25 cellular contexts compared by ENCODE assay signal in the genomic region with DNA sequence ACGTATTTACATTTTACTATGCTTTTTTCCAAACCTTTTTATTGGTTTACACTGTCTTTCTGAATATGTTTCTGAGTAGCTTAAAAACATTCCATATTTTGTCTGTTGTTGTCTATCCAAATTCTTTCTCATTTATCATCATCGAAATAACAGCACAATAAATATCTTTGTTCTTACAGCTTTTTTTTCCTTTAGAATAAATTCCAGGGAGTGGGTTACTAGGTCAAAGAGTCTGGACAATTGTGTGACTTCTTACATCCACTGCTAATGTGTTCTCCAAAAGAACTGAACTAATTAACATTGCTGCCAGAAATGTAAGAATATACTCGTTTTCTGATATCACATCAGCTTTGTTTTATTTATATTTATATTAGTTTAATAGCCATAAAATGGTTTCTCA. TPM values are rescaled to one million over a fixed set of nuclear protein-coding genes. Genes with fewer than 3 reads are reported as not detected.
DNase-seq lines count a peak whose midpoint lies in the region; ATAC-seq lines count a peak whose summit lies in the region.
"Had no signal": no experiment of that assay in that cellular context is flagged by ENCODE, and none has a peak within 500 bp of the region (broad histone marks: within the 10 kb centered on the region; RNA-seq: fewer than 3 reads in every experiment).

No MANE protein-coding gene starts in this region.

- H3K9me3 Mint-ChIP-seq in activated naive CD4-positive, alpha-beta T cell treated with anti-CD3 and anti-CD28 coated beads, Interleukin-2, amount 50 U/mL, for 24 hours = no peaks in the 10 kb centered on the region
- peaks cover 3% of the 10 kb centered on the region for H3K9me3 Mint-ChIP-seq in activated naive CD8-positive, alpha-beta T cell treated with anti-CD3 and anti-CD28 coated beads for 36 hours
- peaks cover 0 to 4% (median 0%) of the 10 kb centered on the region in 7 donors for H3K9me3 Mint-ChIP-seq in naive B cell
- H3K9me3 Mint-ChIP-seq: mesothelial cell of epicardium, neural crest cell had no signal

- H3K27ac Mint-ChIP-seq in activated naive CD4-positive, alpha-beta T cell treated with anti-CD3 and anti-CD28 coated beads, Interleukin-2, amount 50 U/mL, for 24 hours = peak overlapping the region; percentile 95
- peak overlapping the region; percentile 81 for H3K27ac Mint-ChIP-seq in activated naive CD8-positive, alpha-beta T cell treated with anti-CD3 and anti-CD28 coated beads for 36 hours
- H3K27ac Mint-ChIP-seq in naive B cell = peak overlapping the region; percentile 12 to 95 (median 62)
- H3K27ac Mint-ChIP-seq: mesothelial cell of epicardium had no signal

- H3K4me1 Mint-ChIP-seq in activated naive CD4-positive, alpha-beta T cell treated with anti-CD3 and anti-CD28 coated beads, Interleukin-2, amount 50 U/mL, for 24 hours = peaks cover 95% of the 10 kb centered on the region
- H3K4me1 Mint-ChIP-seq in activated naive CD8-positive, alpha-beta T cell treated with anti-CD3 and anti-CD28 coated beads for 36 hours = peaks cover 80% of the 10 kb centered on the region
- H3K4me1 Mint-ChIP-seq in naive B cell = peaks cover 59 to 74% (median 72%) of the 10 kb centered on the region in 3 donors

- ATAC-seq in naive B cell (ENCODE audit: low read depth in 2 of 2) (no peak), HG03565 (IDR thresholded peaks at IDR 0.05; ENCODE audit: unreplicated experiment) (no peak)
- ATAC-seq: gastroesophageal sphincter, left ventricle myocardium superior had no signal

- no peak for DNase-seq in activated naive CD4-positive, alpha-beta T cell treated with Interleukin-2 at 50 U/mL for 16 hours
- DNase-seq in activated naive CD8-positive, alpha-beta T cell treated with anti-CD3 and anti-CD28 coated beads for 36 hours = no peak
- DNase-seq in naive B cell (no peak), NCI-H2227 treated with DMSO at 0.1 percent for 48 hours (lab: John Stamatoyannopoulos, UW) (no peak), NCI-H446 treated with DMSO at 0.1 percent for 48 hours (lab: John Stamatoyannopoulos, UW) (no peak), NCI-H1417 treated with DMSO at 0.1 percent for 48 hours (lab: John Stamatoyannopoulos, UW) (no peak)
- DNase-seq: ACHN; activated CD4-positive, alpha-beta T cell treated with anti-CD3 and anti-CD28 coated beads, Interleukin-2, amount 50 U/mL, for 1 hour; activated CD8-positive, alpha-beta memory T cell treated with anti-CD3 and anti-CD28 coated beads, Interleukin-2, amount 50 U/mL, for 4 hours; activated effector memory CD4-positive, alpha-beta T cell treated with anti-CD3 and anti-CD28 coated beads, Interleukin-2, amount 50 U/mL, for 16 hours; EL; H7; hypothalamus; Karpas-422; left ventricle myocardium superior; NCI-H187; NCI-H748 treated with DMSO at 0.1 percent for 48 hours; sigmoid colon; stimulated activated CD8-positive, alpha-beta memory T cell treated with anti-CD3 and anti-CD28 coated beads, Interleukin-4, amount 100 ng/mL, for 48 hours; T-helper 2 cell had no signal

- H3K36me3 Mint-ChIP-seq in activated naive CD4-positive, alpha-beta T cell treated with anti-CD3 and anti-CD28 coated beads, Interleukin-2, amount 50 U/mL, for 24 hours = peaks cover 1% of the 10 kb centered on the region
- peaks cover 48% of the 10 kb centered on the region for H3K36me3 Mint-ChIP-seq in activated naive CD8-positive, alpha-beta T cell treated with anti-CD3 and anti-CD28 coated beads for 36 hours
- H3K36me3 Mint-ChIP-seq in naive B cell = peaks cover 10 to 24% of the 10 kb centered on the region in 2 donors
- H3K36me3 Mint-ChIP-seq: mesothelial cell of epicardium had no signal

- no peak overlapping the region for H3K4me3 Mint-ChIP-seq in activated naive CD4-positive, alpha-beta T cell treated with anti-CD3 and anti-CD28 coated beads, Interleukin-2, amount 50 U/mL, for 24 hours
- H3K4me3 Mint-ChIP-seq in activated naive CD8-positive, alpha-beta T cell treated with anti-CD3 and anti-CD28 coated beads for 36 hours = no peak overlapping the region
- H3K4me3 Mint-ChIP-seq in naive B cell = no peak overlapping the region
- H3K4me3 Mint-ChIP-seq: mesothelial cell of epicardium, neural crest cell had no signal

- no peaks in the 10 kb centered on the region for H3K27me3 Mint-ChIP-seq in activated naive CD4-positive, alpha-beta T cell treated with anti-CD3 and anti-CD28 coated beads, Interleukin-2, amount 50 U/mL, for 24 hours
- no peaks in the 10 kb centered on the region for H3K27me3 Mint-ChIP-seq in activated naive CD8-positive, alpha-beta T cell treated with anti-CD3 and anti-CD28 coated beads for 36 hours
- no peaks in the 10 kb centered on the region for H3K27me3 Mint-ChIP-seq in naive B cell

RNA-seq across cellular contexts. Expression of a gene that starts 59.4 kb away (rescaled TPM):
- total RNA-seq in activated naive CD8-positive, alpha-beta T cell treated with anti-CD3 and anti-CD28 coated beads for 36 hours = 100 to 1,000 TPM; 118 to 121 TPM
- 100 to 1,000 TPM; 107 to 176 (median 141) TPM for polyA plus RNA-seq in naive B cell (ENCODE audit: low read depth in 6 of 6)
